Comparison of ENCODE assay signal across 8 cellular contexts in the genomic region with DNA sequence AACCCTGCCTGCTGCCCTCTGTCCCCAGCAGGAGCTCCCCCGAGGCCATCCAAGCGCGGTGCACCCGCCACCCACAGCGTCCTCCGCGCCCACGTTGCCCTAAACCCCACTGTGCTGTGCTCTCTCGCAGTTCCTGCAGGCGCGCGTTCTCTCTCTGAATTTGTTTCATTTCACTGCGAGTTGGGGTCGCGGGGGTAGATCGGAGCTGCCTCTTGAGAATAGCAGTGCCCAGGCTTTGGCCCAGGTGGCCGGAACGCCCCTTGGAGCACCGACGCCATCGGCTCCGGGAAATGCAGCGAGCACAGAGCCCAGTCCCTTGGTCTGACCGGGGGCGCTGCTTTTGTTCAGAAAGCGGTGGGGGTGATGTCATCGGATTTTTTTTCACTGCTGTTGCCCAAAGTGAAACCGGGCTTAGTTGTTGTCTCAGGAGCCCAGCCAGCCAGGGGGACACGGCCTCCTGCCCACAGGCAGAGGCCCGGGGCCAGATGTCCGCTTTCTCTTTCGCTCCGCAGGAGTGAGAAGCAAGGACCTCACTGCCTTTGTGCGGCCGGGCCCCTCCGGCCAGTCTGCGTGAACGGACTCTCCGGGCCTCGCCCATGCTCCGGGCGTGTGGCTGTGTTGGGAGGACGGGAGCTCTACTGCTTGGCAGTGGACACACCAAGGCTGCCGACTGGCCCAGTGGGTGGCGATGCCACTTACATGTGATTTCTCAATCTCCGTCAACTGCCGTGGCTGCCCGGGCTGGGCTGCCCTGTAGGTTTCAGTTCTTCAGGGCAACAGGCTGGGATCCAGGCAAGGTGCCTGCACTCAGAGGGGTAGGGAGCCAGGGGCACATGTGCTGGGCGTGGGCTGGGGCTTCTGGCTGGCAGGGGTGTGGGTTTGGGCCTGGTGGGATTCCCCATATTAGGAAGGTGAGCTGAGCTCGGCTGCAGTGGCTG. TPM values are rescaled to one million over a fixed set of nuclear protein-coding genes. Genes with fewer than 3 reads are reported as not detected.
DNase-seq lines count a peak whose midpoint lies in the region; ATAC-seq and TF ChIP-seq lines count a peak whose summit lies in the region.

No MANE protein-coding gene starts in this region.

- H3K4me1 ChIP-seq in Caco-2 = no peaks in the 10 kb centered on the region
- peaks cover 17% of the 10 kb centered on the region for H3K4me1 ChIP-seq in effector memory CD4-positive, alpha-beta T cell (ENCODE audit: control insufficient read depth, insufficient read depth, low read length, poor library complexity, severe bottlenecking)

- POLR2A ChIA-PET in Caco-2 (lab: Charles Lee) = no interaction called here
- POLR2A ChIA-PET in activated CD4-positive, alpha-beta memory T cell treated with anti-CD3 and anti-CD28 coated beads, Interleukin-2, amount 10 ng/mL, durations not matched to agents 7 days and 5 days (lab: Charles Lee) = interaction anchor here (0.9 to 2.6 kb wide), 5 partner anchors 13 to 83 kb away, joined by 3 to 13 read pairs (median 5); a partner anchor contains a TSS

- H3K9me3 ChIP-seq in Caco-2 = no peaks in the 10 kb centered on the region
- H3K9me3 ChIP-seq in effector memory CD4-positive, alpha-beta T cell (ENCODE audit: control insufficient read depth, low read length) = no peaks in the 10 kb centered on the region

- no peak overlapping the region for H3K4me3 ChIP-seq in Caco-2 (ENCODE audit: low read depth, low read length)
- H3K4me3 ChIP-seq in effector memory CD4-positive, alpha-beta T cell (ENCODE audit: insufficient read depth, low read depth, low read length, poor library complexity, severe bottlenecking) = peak overlapping the region; percentile 57

- H3K4me3 Mint-ChIP-seq in Caco-2 (ENCODE audit: unreplicated experiment) (no peak overlapping the region), memory B cell (peak overlapping the region; percentile 92)
- peak overlapping the region; percentile 67 for H3K4me3 Mint-ChIP-seq in activated CD4-positive, alpha-beta memory T cell treated with anti-CD3 and anti-CD28 coated beads, Interleukin-2, amount 10 ng/mL, durations not matched to agents 7 days and 5 days

- H3K27ac Mint-ChIP-seq in Caco-2 (ENCODE audit: unreplicated experiment) (peak overlapping the region; percentile 12), memory B cell (peak overlapping the region; percentile 93)
- peak overlapping the region; percentile 71 for H3K27ac Mint-ChIP-seq in activated CD4-positive, alpha-beta memory T cell treated with anti-CD3 and anti-CD28 coated beads, Interleukin-2, amount 10 ng/mL, durations not matched to agents 7 days and 5 days

- H3K27me3 Mint-ChIP-seq in Caco-2 (ENCODE audit: insufficient read depth, unreplicated experiment) (no peaks in the 10 kb centered on the region), memory B cell (no peaks in the 10 kb centered on the region)
- no peaks in the 10 kb centered on the region for H3K27me3 Mint-ChIP-seq in activated CD4-positive, alpha-beta memory T cell treated with anti-CD3 and anti-CD28 coated beads, Interleukin-2, amount 10 ng/mL, durations not matched to agents 7 days and 5 days

- H3K36me3 ChIP-seq in Caco-2 (ENCODE audit: control insufficient read depth, insufficient read depth, low read length) = no peaks in the 10 kb centered on the region; the same call in 1 of the 2 replicates
- peaks cover 25% of the 10 kb centered on the region for H3K36me3 ChIP-seq in effector memory CD4-positive, alpha-beta T cell (ENCODE audit: control insufficient read depth, insufficient read depth, low read length)

- ATAC-seq in GM21526 (IDR thresholded peaks at IDR 0.05; ENCODE audit: low FRiP score, unreplicated experiment) (peak; percentile 67), memory B cell (ENCODE audit: low read depth) (peak; percentile 78)

- peaks cover 49% of the 10 kb centered on the region for H3K36me3 Mint-ChIP-seq in Caco-2 (ENCODE audit: insufficient read depth, unreplicated experiment)
- peaks cover 2% of the 10 kb centered on the region for H3K36me3 Mint-ChIP-seq in activated CD4-positive, alpha-beta memory T cell treated with anti-CD3 and anti-CD28 coated beads, Interleukin-2, amount 10 ng/mL, durations not matched to agents 7 days and 5 days (ENCODE audit: low read depth)
- H3K36me3 Mint-ChIP-seq in memory B cell = peaks cover 3% of the 10 kb centered on the region

- intact Hi-C loops in Caco-2 (cut with micrococcal nuclease; ENCODE audit: unreplicated experiment) = no loop called here

- CTCF ChIA-PET in Caco-2 (lab: Charles Lee) = no interaction called here
- CTCF ChIA-PET in activated CD4-positive, alpha-beta memory T cell treated with anti-CD3 and anti-CD28 coated beads, Interleukin-2, amount 10 ng/mL, durations not matched to agents 7 days and 5 days (lab: Charles Lee) = no interaction called here

- BruUV-seq in Caco-2 (replicated peaks; lab: Mats Ljungman, UMichigan) = no TSS peak

- H3K9me3 Mint-ChIP-seq in Caco-2 (ENCODE audit: unreplicated experiment) (no peaks in the 10 kb centered on the region), memory B cell (no peaks in the 10 kb centered on the region)
- no peaks in the 10 kb centered on the region for H3K9me3 Mint-ChIP-seq in activated CD4-positive, alpha-beta memory T cell treated with anti-CD3 and anti-CD28 coated beads, Interleukin-2, amount 10 ng/mL, durations not matched to agents 7 days and 5 days

- H3K27me3 ChIP-seq in Caco-2 (replicated peaks; ENCODE audit: control insufficient read depth, insufficient read depth, low read length) = no peaks in the 10 kb centered on the region
- H3K27me3 ChIP-seq in effector memory CD4-positive, alpha-beta T cell (replicated peaks; ENCODE audit: control insufficient read depth, insufficient read depth, low read length, poor library complexity, severe bottlenecking) = no peaks in the 10 kb centered on the region

- TF ChIP-seq CTCF in Caco-2 (IDR thresholded peaks at IDR 0.05; ENCODE audit: insufficient read depth in 1 of 2, low read depth in 1 of 2, low read length in 1 of 2, severe bottlenecking in 1 of 2, unreplicated experiment in 1 of 2) = no peak

- peak overlapping the region; percentile 57 for H3K27ac ChIP-seq in effector memory CD4-positive, alpha-beta T cell (ENCODE audit: insufficient read depth, low read length, poor library complexity, severe bottlenecking)

- H3K4me1 Mint-ChIP-seq in Caco-2 (ENCODE audit: low read depth, unreplicated experiment) (no peaks in the 10 kb centered on the region), memory B cell (peaks cover 18% of the 10 kb centered on the region)
- peaks cover 26% of the 10 kb centered on the region for H3K4me1 Mint-ChIP-seq in activated CD4-positive, alpha-beta memory T cell treated with anti-CD3 and anti-CD28 coated beads, Interleukin-2, amount 10 ng/mL, durations not matched to agents 7 days and 5 days

- DNase-seq in Caco-2 (no peak), LHCN-M2 (ENCODE audit: low read depth) (peak; percentile 89), memory B cell (ENCODE audit: low spot score in 2 of 2) (peak; percentile 37 to 45), NCI-H1105 treated with DMSO at 0.1 percent for 48 hours (lab: John Stamatoyannopoulos, UW) (no peak)
- DNase-seq in activated CD4-positive, alpha-beta memory T cell treated with anti-CD3 and anti-CD28 coated beads, Interleukin-2, amount 10 ng/mL, durations not matched to agents 7 days and 5 days = peak; percentile 58
- DNase-seq in effector memory CD4-positive, alpha-beta T cell = peak in 1 of 3 donors; percentile 20
- DNase-seq in stimulated activated CD8-positive, alpha-beta memory T cell treated with anti-CD3 and anti-CD28 coated beads, Interleukin-7, amount 100 ng/mL, for 4 hours (ENCODE audit: low read depth in 2 of 2) = peak; percentile 27 to 51

RNA-seq across cellular contexts. Expression of a gene that starts 43.2 kb away (rescaled TPM):
- total RNA-seq in Caco-2 (2022) = 50.8 and 51.2 TPM in 2 replicates
- total RNA-seq in LHCN-M2 (2014; rRNA removed) = 19.2 and 20.5 TPM in 2 replicates
- 7.1 TPM for polyA plus RNA-seq in LHCN-M2 (2012)
- total RNA-seq in activated CD4-positive, alpha-beta memory T cell treated with anti-CD3 and anti-CD28 coated beads, Interleukin-2, amount 10 ng/mL, durations not matched to agents 7 days and 5 days = 10 to 100 TPM; 32.7 to 33.2 TPM

RNA-seq across cellular contexts. Expression of a gene that starts 50.1 kb away (rescaled TPM):
- total RNA-seq in Caco-2 (2022) (64.7 and 66.8 TPM in 2 replicates), LHCN-M2 (2014; rRNA removed) (42.9 and 45.6 TPM in 2 replicates)
- polyA plus RNA-seq in LHCN-M2 (2012) = 33.6 TPM
- total RNA-seq in activated CD4-positive, alpha-beta memory T cell treated with anti-CD3 and anti-CD28 coated beads, Interleukin-2, amount 10 ng/mL, durations not matched to agents 7 days and 5 days = 10 to 100 TPM; 57.5 to 60.6 TPM

Comparison
In these comparisons a context has a peak if more than half of its experiments do, and no peak if none do; other contexts are left out.
1. DNase-seq: peak in LHCN-M2 (single experiment), activated CD4-positive, alpha-beta memory T cell treated with anti-CD3 and anti-CD28 coated beads, Interleukin-2, amount 10 ng/mL, durations not matched to agents 7 days and 5 days (single experiment), memory B cell (2 of 2) and stimulated activated CD8-positive, alpha-beta memory T cell treated with anti-CD3 and anti-CD28 coated beads, Interleukin-7, amount 100 ng/mL, for 4 hours (2 of 2); none in Caco-2 (0 of 2) and NCI-H1105 treated with DMSO at 0.1 percent for 48 hours (single experiment).
2. H3K27ac Mint-ChIP-seq: peak in every context shown above with its lines; median percentile 93 in memory B cell; 71 in activated CD4-positive, alpha-beta memory T cell treated with anti-CD3 and anti-CD28 coated beads, Interleukin-2, amount 10 ng/mL, durations not matched to agents 7 days and 5 days; 12 in Caco-2.